8 cellular contexts compared by ENCODE assay signal in the genomic region with DNA sequence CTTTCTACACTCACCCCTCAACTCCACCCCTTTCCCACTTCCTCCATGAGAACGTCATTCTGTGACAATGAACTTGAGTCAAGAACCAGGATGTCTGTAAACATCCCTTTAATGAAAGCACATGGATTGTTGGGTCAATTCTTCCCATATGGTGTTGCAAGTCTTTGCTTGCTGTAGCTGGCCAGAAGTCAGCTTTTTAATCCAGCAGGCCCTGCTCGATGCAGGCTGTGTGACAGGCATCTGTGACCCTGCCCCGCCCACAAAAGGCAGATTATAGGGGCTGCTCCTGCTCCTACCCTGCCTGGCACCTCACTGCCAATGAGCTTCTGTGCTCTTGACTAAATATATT.
A peak's percentile ranks its signal among the peaks of the same experiment; 100 is the strongest.
DNase-seq lines count a peak whose midpoint lies in the region; ATAC-seq and TF ChIP-seq lines count a peak whose summit lies in the region.

No MANE protein-coding gene starts in this region.

- CTCF ChIA-PET in T-cell (lab: Charles Lee), result no interaction called here

- H3K27me3 Mint-ChIP-seq in T-cell, result peaks cover 12 to 23% of the 10 kb centered on the region in 2 donors

- H3K4me3 Mint-ChIP-seq in T-cell, result no peak overlapping the region

- no peak overlapping the region for H3K9ac ChIP-seq in rectal smooth muscle tissue (ENCODE audit: low read length)

- H3K4me1 Mint-ChIP-seq in T-cell, result peaks cover 9 to 31% (median 22%) of the 10 kb centered on the region in 3 donors

- peak overlapping the region; percentile 38 to 83 (median 82) for H3K27ac ChIP-seq in esophagus squamous epithelium
- H3K27ac ChIP-seq in rectal smooth muscle tissue (ENCODE audit: low read depth, low read length), result peak overlapping the region; percentile 97

- peak; percentile 75 for DNase-seq in DMS 273 treated with DMSO at 0.1 percent for 48 hours (lab: John Stamatoyannopoulos, UW)
- DNase-seq in NCI-H524 (lab: John Stamatoyannopoulos, UW), result peak; percentile 82 to 91
- no peak for DNase-seq in esophagus squamous epithelium (lab: John Stamatoyannopoulos, UW)
- no peak for DNase-seq in effector CD4-positive, alpha-beta T cell
- DNase-seq in T-cell, result no peak

- intact Hi-C loops in esophagus squamous epithelium (cut with DNase I), result no loop called here

- TF ChIP-seq CTCF in esophagus squamous epithelium (IDR thresholded peaks at IDR 0.05), result no peak

- H3K9me3 Mint-ChIP-seq in T-cell, result no peaks in the 10 kb centered on the region

- no peak for TF ChIP-seq POLR2A in esophagus squamous epithelium (IDR thresholded peaks at IDR 0.05)

- 0 to 21% methylated on average over 1 to 3 of the region's 3 CpGs for WGBS in esophagus squamous epithelium, 2 donors

- ATAC-seq in T-cell (replicated peaks in 1 of 4) (no peak), HG02678 (IDR thresholded peaks at IDR 0.05; ENCODE audit: unreplicated experiment) (no peak), HG02610 (IDR thresholded peaks at IDR 0.05; ENCODE audit: unreplicated experiment) (no peak)

- no peaks in the 10 kb centered on the region for H3K9me3 ChIP-seq in esophagus squamous epithelium

- H3K36me3 ChIP-seq in esophagus squamous epithelium, result no peaks in the 10 kb centered on the region
- no peaks in the 10 kb centered on the region for H3K36me3 ChIP-seq in rectal smooth muscle tissue (ENCODE audit: control insufficient read depth, insufficient read depth, low read length)

- no peak overlapping the region for H3K27ac Mint-ChIP-seq in T-cell

- H3K36me3 Mint-ChIP-seq in T-cell, result no peaks in the 10 kb centered on the region

- H3K4me3 ChIP-seq in esophagus squamous epithelium (no peak overlapping the region), rectal smooth muscle tissue (ENCODE audit: low read length) (no peak overlapping the region)

- peaks cover 18 to 59% (median 26%) of the 10 kb centered on the region in 3 donors for H3K4me1 ChIP-seq in esophagus squamous epithelium
- peaks cover 47% of the 10 kb centered on the region for H3K4me1 ChIP-seq in rectal smooth muscle tissue (ENCODE audit: control insufficient read depth, insufficient read depth, low read length)

- POLR2A ChIA-PET in T-cell (lab: Charles Lee), result no interaction called here

- H3K27me3 ChIP-seq in esophagus squamous epithelium (no peaks in the 10 kb centered on the region), rectal smooth muscle tissue (ENCODE audit: control insufficient read depth, insufficient read depth, low read length) (no peaks in the 10 kb centered on the region)

Comparison
In these comparisons a context has a peak if more than half of its experiments do, and no peak if none do; other contexts are left out.
1. DNase-seq: peak in DMS 273 treated with DMSO at 0.1 percent for 48 hours (single experiment) and NCI-H524 (2 of 2); none in esophagus squamous epithelium (single experiment), effector CD4-positive, alpha-beta T cell (single experiment) and T-cell (0 of 34).